ENCODE assay signal across 9 cellular contexts in genomic region chr1:151831256-151831591, GRCh38. TPM values are rescaled to one million over a fixed set of nuclear protein-coding genes. Genes with fewer than 3 reads are reported as not detected.
DNase-seq lines count a peak whose midpoint lies in the region; ATAC-seq and TF ChIP-seq lines count a peak whose summit lies in the region.
"Had no signal": no experiment of that assay in that cellular context is flagged by ENCODE, and none has a peak within 500 bp of the region (broad histone marks: within the 10 kb centered on the region; RNA-seq: fewer than 3 reads in every experiment).

No MANE protein-coding gene starts in this region.

- H3K4me1 ChIP-seq in MM.1S (ENCODE audit: low read length), result peaks cover 41% of the 10 kb centered on the region

- DNase-seq in MM.1S (no peak), ureter (ENCODE audit: low spot score) (no peak)

- H2AFZ ChIP-seq in MM.1S (ENCODE audit: low read length), result peak overlapping the region; percentile 76
- H2AFZ ChIP-seq: GM23338 had no signal

- H3K9me3 ChIP-seq in MM.1S (replicated peaks; ENCODE audit: insufficient read depth, low read length), result no peaks in the 10 kb centered on the region

- no peaks in the 10 kb centered on the region for H3K36me3 ChIP-seq in MM.1S (replicated peaks; ENCODE audit: insufficient read depth, low read length)

- no peaks in the 10 kb centered on the region for H3K79me2 ChIP-seq in MM.1S (ENCODE audit: low read length)

- no peaks in the 10 kb centered on the region for H3F3A ChIP-seq in MM.1S (ENCODE audit: insufficient read depth, low read length)

- ATAC-seq in GM19328 (IDR thresholded peaks at IDR 0.05; ENCODE audit: unreplicated experiment), result no peak
- ATAC-seq in HG02678 (IDR thresholded peaks at IDR 0.05; ENCODE audit: unreplicated experiment), result no peak

- no peaks in the 10 kb centered on the region for H3K9me2 ChIP-seq in MM.1S (replicated peaks; ENCODE audit: insufficient read depth, low read length)

- peak overlapping the region; percentile 5; the same call in 1 of the 2 replicates for H3K9ac ChIP-seq in MM.1S (ENCODE audit: low read length)

- no peaks in the 10 kb centered on the region for H4K20me1 ChIP-seq in MM.1S (ENCODE audit: insufficient read depth, low read length)

- no peaks in the 10 kb centered on the region for H3K27me3 ChIP-seq in MM.1S (replicated peaks; ENCODE audit: insufficient read depth, low read length)
- H3K27me3 ChIP-seq in layer of hippocampus (ENCODE audit: control insufficient read depth, insufficient read depth, low read length), result no peaks in the 10 kb centered on the region

- no peak for TF ChIP-seq CTCF in 22Rv1 (IDR thresholded peaks at IDR 0.05)
- TF ChIP-seq CTCF in MM.1S (IDR thresholded peaks at IDR 0.05; ENCODE audit: low read length), result no peak

- no peak overlapping the region for H3K4me3 ChIP-seq in MM.1S (ENCODE audit: low read length)
- H3K4me3 ChIP-seq: GM23338 had no signal

- H3K27ac ChIP-seq in 22Rv1 (peak overlapping the region; percentile 74), MM.1S (ENCODE audit: low read length) (no peak overlapping the region; the same call in 1 of the 2 replicates), layer of hippocampus (ENCODE audit: low read depth, low read length) (peak overlapping the region; percentile 38)

- peak overlapping the region; percentile 42 for H3K4me2 ChIP-seq in MM.1S (ENCODE audit: low read depth, low read length)
- H3K4me2 ChIP-seq: GM23338 had no signal

RNA-seq across cellular contexts. Expression of gene RORC, which starts 0.4 kb away (rescaled TPM):
- total RNA-seq in ureter, result 14.5 TPM
- total RNA-seq: endodermal cell had no signal

RNA-seq across cellular contexts. Expression of gene C2CD4D, which starts 8.4 kb away (rescaled TPM):
- total RNA-seq in ureter, result 1.4 TPM

RNA-seq across cellular contexts. Expression of gene THEM5, which starts 22.3 kb away (rescaled TPM):
- total RNA-seq in ureter, result not detected
- total RNA-seq: endodermal cell; GM23338; natural killer cell treated with Interleukin-12 subunit alpha and Interleukin-12 subunit beta and Interleukin-15 and Interleukin-18, amount 100 ng/mL, for 72 hours had no signal

RNA-seq across cellular contexts. Expression of gene LINGO4, which starts 26.0 kb away (rescaled TPM):
- total RNA-seq in ureter, result 0.31 TPM
- total RNA-seq: endodermal cell; GM23338; natural killer cell treated with Interleukin-12 subunit alpha and Interleukin-12 subunit beta and Interleukin-15 and Interleukin-18, amount 100 ng/mL, for 72 hours had no signal

RNA-seq across cellular contexts. Expression of gene TDRKH, which starts 40.9 kb away (rescaled TPM):
- 12.3 TPM for total RNA-seq in ureter
